1 cellular context compared by ENCODE assay signal in the genomic region with DNA sequence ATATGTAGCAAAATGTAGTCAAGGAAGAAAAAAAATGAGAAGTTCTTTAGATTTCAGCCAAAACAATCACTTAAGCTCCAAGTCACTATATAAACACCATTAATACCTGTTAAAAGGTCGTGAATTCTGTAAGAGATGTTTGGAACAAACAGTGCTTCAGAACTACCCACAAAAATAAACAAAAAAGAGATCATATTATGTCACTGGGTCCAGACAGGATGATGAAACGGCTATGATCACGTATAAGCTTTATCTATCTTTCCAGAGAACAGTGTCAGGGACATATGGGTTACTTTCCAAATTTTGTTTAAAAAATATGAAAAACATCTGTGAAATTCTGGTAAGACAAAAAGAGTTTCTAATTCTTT.
A peak's percentile ranks its signal among the peaks of the same experiment; 100 is the strongest.
TF ChIP-seq lines count a peak whose summit lies in the region.

No MANE protein-coding gene starts in this region.

TF ChIP-seq in HepG2, 621 proteins besides CTCF, POLR2A, EP300 and RAD21 (continued from another document and continues in another):
- TF ChIP-seq, protein P1, sequence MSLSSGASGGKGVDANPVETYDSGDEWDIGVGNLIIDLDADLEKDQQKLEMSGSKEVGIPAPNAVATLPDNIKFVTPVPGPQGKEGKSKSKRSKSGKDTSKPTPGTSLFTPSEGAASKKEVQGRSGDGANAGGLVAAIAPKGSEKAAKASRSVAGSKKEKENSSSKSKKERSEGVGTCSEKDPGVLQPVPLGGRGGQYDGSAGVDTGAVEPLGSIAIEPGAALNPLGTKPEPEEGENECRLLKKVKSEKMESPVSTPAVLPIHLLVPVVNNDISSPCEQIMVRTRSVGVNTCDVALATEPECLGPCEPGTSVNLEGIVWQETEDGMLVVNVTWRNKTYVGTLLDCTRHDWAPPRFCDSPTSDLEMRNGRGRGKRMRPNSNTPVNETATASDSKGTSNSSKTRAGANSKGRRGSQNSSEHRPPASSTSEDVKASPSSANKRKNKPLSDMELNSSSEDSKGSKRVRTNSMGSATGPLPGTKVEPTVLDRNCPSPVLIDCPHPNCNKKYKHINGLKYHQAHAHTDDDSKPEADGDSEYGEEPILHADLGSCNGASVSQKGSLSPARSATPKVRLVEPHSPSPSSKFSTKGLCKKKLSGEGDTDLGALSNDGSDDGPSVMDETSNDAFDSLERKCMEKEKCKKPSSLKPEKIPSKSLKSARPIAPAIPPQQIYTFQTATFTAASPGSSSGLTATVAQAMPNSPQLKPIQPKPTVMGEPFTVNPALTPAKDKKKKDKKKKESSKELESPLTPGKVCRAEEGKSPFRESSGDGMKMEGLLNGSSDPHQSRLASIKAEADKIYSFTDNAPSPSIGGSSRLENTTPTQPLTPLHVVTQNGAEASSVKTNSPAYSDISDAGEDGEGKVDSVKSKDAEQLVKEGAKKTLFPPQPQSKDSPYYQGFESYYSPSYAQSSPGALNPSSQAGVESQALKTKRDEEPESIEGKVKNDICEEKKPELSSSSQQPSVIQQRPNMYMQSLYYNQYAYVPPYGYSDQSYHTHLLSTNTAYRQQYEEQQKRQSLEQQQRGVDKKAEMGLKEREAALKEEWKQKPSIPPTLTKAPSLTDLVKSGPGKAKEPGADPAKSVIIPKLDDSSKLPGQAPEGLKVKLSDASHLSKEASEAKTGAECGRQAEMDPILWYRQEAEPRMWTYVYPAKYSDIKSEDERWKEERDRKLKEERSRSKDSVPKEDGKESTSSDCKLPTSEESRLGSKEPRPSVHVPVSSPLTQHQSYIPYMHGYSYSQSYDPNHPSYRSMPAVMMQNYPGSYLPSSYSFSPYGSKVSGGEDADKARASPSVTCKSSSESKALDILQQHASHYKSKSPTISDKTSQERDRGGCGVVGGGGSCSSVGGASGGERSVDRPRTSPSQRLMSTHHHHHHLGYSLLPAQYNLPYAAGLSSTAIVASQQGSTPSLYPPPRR (CRISPR knock-in tag; IDR thresholded peaks at IDR 0.05; ENCODE audit: borderline replicate concordance) = peak; percentile 76; the same call in 1 of the 2 replicates
- TF ChIP-seq MAZ (IDR thresholded peaks at IDR 0.05; ENCODE audit: borderline replicate concordance, low read depth, low read length) = no peak
- no peak for TF ChIP-seq MAZ (CRISPR knock-in tag; IDR thresholded peaks at IDR 0.05; ENCODE audit: low read depth)
- no peak for TF ChIP-seq CC2D1A (CRISPR knock-in tag; IDR thresholded peaks at IDR 0.05)
- no peak for TF ChIP-seq ZNF343 (CRISPR knock-in tag; IDR thresholded peaks at IDR 0.05)
- peak in 1 of 2 experiments; percentile 39; a peak in 1 of 4 replicates for TF ChIP-seq NR2F1 (CRISPR knock-in tag; IDR thresholded peaks at IDR 0.05)
- TF ChIP-seq HDAC1 (CRISPR knock-in tag; IDR thresholded peaks at IDR 0.05) = peak; percentile 33; the same call in 1 of the 2 replicates
- 0 out of 2 replicates have a peak, but pooled peaks have one; percentile 38 for TF ChIP-seq ZBTB21 (CRISPR knock-in tag; IDR thresholded peaks at IDR 0.05)
- TF ChIP-seq, protein P2, sequence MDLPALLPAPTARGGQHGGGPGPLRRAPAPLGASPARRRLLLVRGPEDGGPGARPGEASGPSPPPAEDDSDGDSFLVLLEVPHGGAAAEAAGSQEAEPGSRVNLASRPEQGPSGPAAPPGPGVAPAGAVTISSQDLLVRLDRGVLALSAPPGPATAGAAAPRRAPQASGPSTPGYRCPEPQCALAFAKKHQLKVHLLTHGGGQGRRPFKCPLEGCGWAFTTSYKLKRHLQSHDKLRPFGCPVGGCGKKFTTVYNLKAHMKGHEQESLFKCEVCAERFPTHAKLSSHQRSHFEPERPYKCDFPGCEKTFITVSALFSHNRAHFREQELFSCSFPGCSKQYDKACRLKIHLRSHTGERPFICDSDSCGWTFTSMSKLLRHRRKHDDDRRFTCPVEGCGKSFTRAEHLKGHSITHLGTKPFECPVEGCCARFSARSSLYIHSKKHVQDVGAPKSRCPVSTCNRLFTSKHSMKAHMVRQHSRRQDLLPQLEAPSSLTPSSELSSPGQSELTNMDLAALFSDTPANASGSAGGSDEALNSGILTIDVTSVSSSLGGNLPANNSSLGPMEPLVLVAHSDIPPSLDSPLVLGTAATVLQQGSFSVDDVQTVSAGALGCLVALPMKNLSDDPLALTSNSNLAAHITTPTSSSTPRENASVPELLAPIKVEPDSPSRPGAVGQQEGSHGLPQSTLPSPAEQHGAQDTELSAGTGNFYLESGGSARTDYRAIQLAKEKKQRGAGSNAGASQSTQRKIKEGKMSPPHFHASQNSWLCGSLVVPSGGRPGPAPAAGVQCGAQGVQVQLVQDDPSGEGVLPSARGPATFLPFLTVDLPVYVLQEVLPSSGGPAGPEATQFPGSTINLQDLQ (CRISPR knock-in tag; IDR thresholded peaks at IDR 0.05) = no peak
- no peak for TF ChIP-seq ZFP36 (IDR thresholded peaks at IDR 0.05; ENCODE audit: borderline replicate concordance, low read depth, low read length, partially characterized antibody)
- TF ChIP-seq, protein P3, sequence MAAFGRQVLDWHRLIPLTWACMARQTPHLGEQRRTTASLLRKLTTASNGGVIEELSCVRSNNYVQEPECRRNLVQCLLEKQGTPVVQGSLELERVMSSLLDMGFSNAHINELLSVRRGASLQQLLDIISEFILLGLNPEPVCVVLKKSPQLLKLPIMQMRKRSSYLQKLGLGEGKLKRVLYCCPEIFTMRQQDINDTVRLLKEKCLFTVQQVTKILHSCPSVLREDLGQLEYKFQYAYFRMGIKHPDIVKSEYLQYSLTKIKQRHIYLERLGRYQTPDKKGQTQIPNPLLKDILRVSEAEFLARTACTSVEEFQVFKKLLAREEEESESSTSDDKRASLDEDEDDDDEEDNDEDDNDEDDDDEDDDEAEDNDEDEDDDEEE (CRISPR knock-in tag; IDR thresholded peaks at IDR 0.05) = no peak
- peak; percentile 83; the same call in 1 of the 2 replicates for TF ChIP-seq HMG20A (CRISPR knock-in tag; IDR thresholded peaks at IDR 0.05; ENCODE audit: borderline replicate concordance)
- TF ChIP-seq GFI1 (CRISPR knock-in tag; IDR thresholded peaks at IDR 0.05; ENCODE audit: borderline replicate concordance) = no peak
- TF ChIP-seq CAMTA2 (CRISPR knock-in tag; IDR thresholded peaks at IDR 0.05; ENCODE audit: borderline replicate concordance) = no peak
- no peak for TF ChIP-seq XRCC5 (optimal IDR thresholded peaks at IDR 0.05; ENCODE audit: low read length)
- no peak for TF ChIP-seq ZBTB1 (CRISPR knock-in tag; IDR thresholded peaks at IDR 0.05; ENCODE audit: borderline replicate concordance)
- no peak for TF ChIP-seq ZKSCAN5 (CRISPR knock-in tag; IDR thresholded peaks at IDR 0.05)
- peak; percentile 90 for TF ChIP-seq MED1 (CRISPR knock-in tag; IDR thresholded peaks at IDR 0.05)
- no peak for TF ChIP-seq ZNF225 (CRISPR knock-in tag; IDR thresholded peaks at IDR 0.05)
- TF ChIP-seq NR2C2 (CRISPR knock-in tag; IDR thresholded peaks at IDR 0.05; ENCODE audit: borderline replicate concordance) = peak; percentile 33; the same call in 1 of the 2 replicates
- no peak for TF ChIP-seq KLF12 (CRISPR knock-in tag; IDR thresholded peaks at IDR 0.05; ENCODE audit: borderline replicate concordance)
- no peak for TF ChIP-seq ZNF703 (CRISPR knock-in tag; IDR thresholded peaks at IDR 0.05; ENCODE audit: borderline replicate concordance)
- no peak for TF ChIP-seq BHLHE40 (IDR thresholded peaks at IDR 0.05; ENCODE audit: low read length)
- TF ChIP-seq MEF2D (CRISPR knock-in tag; IDR thresholded peaks at IDR 0.05) = 0 out of 2 replicates have a peak, but pooled peaks have one; percentile 37
- no peak for TF ChIP-seq ZNF616 (CRISPR knock-in tag; IDR thresholded peaks at IDR 0.05; ENCODE audit: low read depth)
- TF ChIP-seq BCL6 (CRISPR knock-in tag; IDR thresholded peaks at IDR 0.05) = peak; percentile 92
- TF ChIP-seq ZNF563 (CRISPR knock-in tag; IDR thresholded peaks at IDR 0.05) = no peak
- no peak for TF ChIP-seq HOXA9 (CRISPR knock-in tag; IDR thresholded peaks at IDR 0.05; ENCODE audit: borderline replicate concordance)
- no peak for TF ChIP-seq CENPX (CRISPR knock-in tag; IDR thresholded peaks at IDR 0.05)
- TF ChIP-seq FOXJ3 (CRISPR knock-in tag; IDR thresholded peaks at IDR 0.05; ENCODE audit: borderline replicate concordance) = peak; percentile 84; the same call in 1 of the 2 replicates
- TF ChIP-seq, protein P4, sequence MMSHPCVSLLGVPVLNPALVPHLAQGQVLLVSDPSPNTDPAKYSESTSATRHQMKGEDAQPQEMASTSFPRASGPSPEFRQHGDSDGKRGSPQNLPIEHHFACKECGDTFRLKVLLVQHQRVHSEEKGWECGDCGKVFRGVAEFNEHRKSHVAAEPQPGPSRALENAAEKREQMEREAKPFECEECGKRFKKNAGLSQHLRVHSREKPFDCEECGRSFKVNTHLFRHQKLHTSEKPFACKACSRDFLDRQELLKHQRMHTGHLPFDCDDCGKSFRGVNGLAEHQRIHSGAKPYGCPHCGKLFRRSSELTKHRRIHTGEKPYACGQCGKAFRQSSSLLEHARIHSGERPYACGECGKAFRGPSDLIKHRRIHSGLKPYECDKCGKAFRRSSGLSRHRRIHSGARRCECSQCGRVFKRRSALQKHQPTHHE (CRISPR knock-in tag; IDR thresholded peaks at IDR 0.05; ENCODE audit: borderline replicate concordance) = no peak
- peak; percentile 69; the same call in 1 of the 2 replicates for TF ChIP-seq ELF3 (CRISPR knock-in tag; IDR thresholded peaks at IDR 0.05)
- no peak for TF ChIP-seq RBAK (CRISPR knock-in tag; IDR thresholded peaks at IDR 0.05)
- no peak for TF ChIP-seq SNAPC2 (CRISPR knock-in tag; IDR thresholded peaks at IDR 0.05)
- TF ChIP-seq ZNF605 (CRISPR knock-in tag; IDR thresholded peaks at IDR 0.05) = no peak
- TF ChIP-seq HHEX (CRISPR knock-in tag; IDR thresholded peaks at IDR 0.05) = no peak; the same call in 1 of the 2 replicates
- TF ChIP-seq, protein P5, sequence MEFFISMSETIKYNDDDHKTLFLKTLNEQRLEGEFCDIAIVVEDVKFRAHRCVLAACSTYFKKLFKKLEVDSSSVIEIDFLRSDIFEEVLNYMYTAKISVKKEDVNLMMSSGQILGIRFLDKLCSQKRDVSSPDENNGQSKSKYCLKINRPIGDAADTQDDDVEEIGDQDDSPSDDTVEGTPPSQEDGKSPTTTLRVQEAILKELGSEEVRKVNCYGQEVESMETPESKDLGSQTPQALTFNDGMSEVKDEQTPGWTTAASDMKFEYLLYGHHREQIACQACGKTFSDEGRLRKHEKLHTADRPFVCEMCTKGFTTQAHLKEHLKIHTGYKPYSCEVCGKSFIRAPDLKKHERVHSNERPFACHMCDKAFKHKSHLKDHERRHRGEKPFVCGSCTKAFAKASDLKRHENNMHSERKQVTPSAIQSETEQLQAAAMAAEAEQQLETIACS (CRISPR knock-in tag; IDR thresholded peaks at IDR 0.05) = no peak
- TF ChIP-seq, protein P6, sequence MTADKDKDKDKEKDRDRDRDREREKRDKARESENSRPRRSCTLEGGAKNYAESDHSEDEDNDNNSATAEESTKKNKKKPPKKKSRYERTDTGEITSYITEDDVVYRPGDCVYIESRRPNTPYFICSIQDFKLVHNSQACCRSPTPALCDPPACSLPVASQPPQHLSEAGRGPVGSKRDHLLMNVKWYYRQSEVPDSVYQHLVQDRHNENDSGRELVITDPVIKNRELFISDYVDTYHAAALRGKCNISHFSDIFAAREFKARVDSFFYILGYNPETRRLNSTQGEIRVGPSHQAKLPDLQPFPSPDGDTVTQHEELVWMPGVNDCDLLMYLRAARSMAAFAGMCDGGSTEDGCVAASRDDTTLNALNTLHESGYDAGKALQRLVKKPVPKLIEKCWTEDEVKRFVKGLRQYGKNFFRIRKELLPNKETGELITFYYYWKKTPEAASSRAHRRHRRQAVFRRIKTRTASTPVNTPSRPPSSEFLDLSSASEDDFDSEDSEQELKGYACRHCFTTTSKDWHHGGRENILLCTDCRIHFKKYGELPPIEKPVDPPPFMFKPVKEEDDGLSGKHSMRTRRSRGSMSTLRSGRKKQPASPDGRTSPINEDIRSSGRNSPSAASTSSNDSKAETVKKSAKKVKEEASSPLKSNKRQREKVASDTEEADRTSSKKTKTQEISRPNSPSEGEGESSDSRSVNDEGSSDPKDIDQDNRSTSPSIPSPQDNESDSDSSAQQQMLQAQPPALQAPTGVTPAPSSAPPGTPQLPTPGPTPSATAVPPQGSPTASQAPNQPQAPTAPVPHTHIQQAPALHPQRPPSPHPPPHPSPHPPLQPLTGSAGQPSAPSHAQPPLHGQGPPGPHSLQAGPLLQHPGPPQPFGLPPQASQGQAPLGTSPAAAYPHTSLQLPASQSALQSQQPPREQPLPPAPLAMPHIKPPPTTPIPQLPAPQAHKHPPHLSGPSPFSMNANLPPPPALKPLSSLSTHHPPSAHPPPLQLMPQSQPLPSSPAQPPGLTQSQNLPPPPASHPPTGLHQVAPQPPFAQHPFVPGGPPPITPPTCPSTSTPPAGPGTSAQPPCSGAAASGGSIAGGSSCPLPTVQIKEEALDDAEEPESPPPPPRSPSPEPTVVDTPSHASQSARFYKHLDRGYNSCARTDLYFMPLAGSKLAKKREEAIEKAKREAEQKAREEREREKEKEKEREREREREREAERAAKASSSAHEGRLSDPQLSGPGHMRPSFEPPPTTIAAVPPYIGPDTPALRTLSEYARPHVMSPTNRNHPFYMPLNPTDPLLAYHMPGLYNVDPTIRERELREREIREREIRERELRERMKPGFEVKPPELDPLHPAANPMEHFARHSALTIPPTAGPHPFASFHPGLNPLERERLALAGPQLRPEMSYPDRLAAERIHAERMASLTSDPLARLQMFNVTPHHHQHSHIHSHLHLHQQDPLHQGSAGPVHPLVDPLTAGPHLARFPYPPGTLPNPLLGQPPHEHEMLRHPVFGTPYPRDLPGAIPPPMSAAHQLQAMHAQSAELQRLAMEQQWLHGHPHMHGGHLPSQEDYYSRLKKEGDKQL (CRISPR knock-in tag; IDR thresholded peaks at IDR 0.05; ENCODE audit: low read depth) = peak; percentile 81
- no peak for TF ChIP-seq REL (CRISPR knock-in tag; conservative IDR thresholded peaks at IDR 0.05)
- no peak for TF ChIP-seq PLRG1 (conservative IDR thresholded peaks at IDR 0.05)
- no peak for TF ChIP-seq ZNF335 (CRISPR knock-in tag; IDR thresholded peaks at IDR 0.05)
- TF ChIP-seq HOXD1 (CRISPR knock-in tag; IDR thresholded peaks at IDR 0.05) = peak; percentile 43; the same call in 1 of the 2 replicates
- TF ChIP-seq BORCS8-MEF2B (CRISPR knock-in tag; IDR thresholded peaks at IDR 0.05) = no peak
- TF ChIP-seq SMAD9 (CRISPR knock-in tag; IDR thresholded peaks at IDR 0.05) = no peak
- TF ChIP-seq RXRB (CRISPR knock-in tag; IDR thresholded peaks at IDR 0.05; ENCODE audit: borderline replicate concordance) = peak; percentile 92
- TF ChIP-seq ZNF317 (CRISPR knock-in tag; IDR thresholded peaks at IDR 0.05) = no peak
